Comparison of ENCODE assay signal across 27 cellular contexts in genomic region chr2:78423631-78424030, GRCh38.
"Had no signal": no experiment of that assay in that cellular context is flagged by ENCODE, and none has a peak within 500 bp of the region (broad histone marks: within the 10 kb centered on the region; RNA-seq: fewer than 3 reads in every experiment).

No MANE protein-coding gene starts in this region.

- ATAC-seq: stimulated activated effector memory CD8-positive, alpha-beta T cell treated with anti-CD3 and anti-CD28 coated beads, Interleukin-12 subunit alpha, Interleukin-12 subunit beta, amount 100 ng/mL, for 72 hours; stimulated activated memory B cell treated with anti-CD40 and anti-IgM and Interleukin-4, amounts not matched to agents 10 μg/mL and 1 μg/mL and 100 μg/mL, for 72 hours; stimulated activated naive B cell treated with anti-CD40 and anti-IgM and Interleukin-4, amounts not matched to agents 10 μg/mL and 1 μg/mL and 100 μg/mL, for 72 hours; stimulated activated naive CD8-positive, alpha-beta T cell treated with anti-CD3 and anti-CD28 coated beads, Interleukin-15, amount 100 ng/mL, for 72 hours; stimulated activated naive CD8-positive, alpha-beta T cell treated with anti-CD3 and anti-CD28 coated beads, Interleukin-15, Interleukin-2, amounts not matched to agents 100 U/mL and 50 U/mL, for 24 hours; upper lobe of right lung had no signal

- H3K9me3 ChIP-seq: stomach, testis, thoracic aorta, thyroid gland, tibial artery, tibial nerve, transverse colon, upper lobe of left lung, upper lobe of right lung, uterus, vagina had no signal

- DNase-seq: stimulated activated CD4-positive, alpha-beta T cell treated with anti-CD3 and anti-CD28 coated beads, Interleukin-2, amount 100 ng/mL, for 48 hours; stimulated activated CD4-positive, alpha-beta T cell treated with anti-CD3 and anti-CD28 coated beads, Interleukin-4, amount 100 ng/mL, for 1 hour; stimulated activated CD4-positive, alpha-beta T cell treated with anti-CD3 and anti-CD28 coated beads, Interleukin-4, amount 100 ng/mL, for 24 hours; stimulated activated CD4-positive, alpha-beta T cell treated with anti-CD3 and anti-CD28 coated beads, Interleukin-4, amount 100 ng/mL, for 4 hours; stimulated activated CD8-positive, alpha-beta memory T cell treated with anti-CD3 and anti-CD28 coated beads, Interleukin-4, amount 100 ng/mL, for 48 hours; stimulated activated naive B cell treated with anti-CD40 and anti-IgM and Interleukin-4, amounts not matched to agents 10 μg/mL and 1 μg/mL and 100 μg/mL, for 72 hours; stimulated activated naive CD4-positive, alpha-beta T cell; stimulated activated naive CD4-positive, alpha-beta T cell treated with Interleukin-2 at 50 U/mL for 16 hours; stimulated activated naive CD8-positive, alpha-beta T cell treated with anti-CD3 and anti-CD28 coated beads, Interleukin-15, amount 100 ng/mL, for 72 hours; stimulated activated naive CD8-positive, alpha-beta T cell treated with anti-CD3 and anti-CD28 coated beads, Interleukin-15, Interleukin-2, amounts not matched to agents 100 U/mL and 50 U/mL, for 24 hours; stomach; substantia nigra; testis; thyroid gland; tibial artery; transverse colon; trophoblast cell; upper lobe of left lung; upper lobe of right lung; uterus had no signal

- H3K4me1 ChIP-seq: stomach, suprapubic skin, testis, thyroid gland, tibial artery, tibial nerve, transverse colon, upper lobe of left lung, upper lobe of right lung, uterus, vagina had no signal

- FAIRE-seq: urothelium cell line had no signal

- H3K27ac ChIP-seq: stomach, suprapubic skin, testis, thoracic aorta, thyroid gland, tibial artery, tibial nerve, transverse colon, upper lobe of left lung, upper lobe of right lung, uterus, vagina had no signal

- H3K4me3 ChIP-seq: stomach, suprapubic skin, testis, thoracic aorta, thyroid gland, tibial artery, tibial nerve, transverse colon, upper lobe of left lung, upper lobe of right lung, uterus, vagina had no signal

- H3K36me3 ChIP-seq: stomach, suprapubic skin, thoracic aorta, thyroid gland, tibial artery, tibial nerve, transverse colon, upper lobe of left lung, upper lobe of right lung, uterus, vagina had no signal

- H3K27me3 ChIP-seq: stomach, suprapubic skin, testis, thyroid gland, tibial artery, tibial nerve, transverse colon, upper lobe of left lung, upper lobe of right lung, uterus, vagina had no signal
